Comparison of ENCODE assay signal across 14 cellular contexts in the genomic region with DNA sequence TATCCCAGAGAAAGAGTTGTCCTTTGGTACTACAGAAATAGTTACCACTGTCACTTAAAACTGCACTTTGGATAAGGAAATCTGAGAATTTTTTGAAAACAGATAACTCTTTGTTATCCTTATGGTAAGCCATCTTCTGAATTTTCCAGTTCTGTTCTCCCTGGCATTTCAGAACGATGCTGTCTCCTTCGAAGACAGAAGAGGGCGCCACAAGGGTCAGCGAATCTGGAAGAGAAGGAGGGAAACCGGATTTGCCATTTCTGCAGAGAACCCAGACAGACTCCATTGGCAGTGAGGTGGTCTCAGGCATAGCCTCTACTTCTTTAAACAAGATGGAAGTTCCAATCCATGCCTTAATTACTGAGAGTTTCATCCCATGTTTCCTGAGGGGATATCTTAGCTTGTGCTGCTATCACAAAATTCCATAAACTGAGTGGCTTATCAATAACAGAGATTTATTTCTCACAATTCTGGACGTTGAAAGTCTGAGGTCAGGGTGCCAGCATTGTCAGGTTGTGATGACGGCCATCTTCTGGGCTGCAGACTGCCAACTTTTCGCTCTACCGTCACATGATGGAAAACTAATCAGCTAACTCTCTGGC. TPM values are rescaled to one million over a fixed set of nuclear protein-coding genes. Genes with fewer than 3 reads are reported as not detected.
DNase-seq lines count a peak whose midpoint lies in the region; ATAC-seq, FAIRE-seq and TF ChIP-seq lines count a peak whose summit lies in the region.
"Had no signal": no experiment of that assay in that cellular context is flagged by ENCODE, and none has a peak within 500 bp of the region (broad histone marks: within the 10 kb centered on the region; RNA-seq: fewer than 3 reads in every experiment).

No MANE protein-coding gene starts in this region.

- H3K27ac ChIP-seq in breast epithelium = no peak overlapping the region
- no peak overlapping the region for H3K27ac ChIP-seq in OCI-LY3 (ENCODE audit: low read length)

- H2AFZ ChIP-seq in OCI-LY3 (ENCODE audit: low read depth, low read length) = no peak overlapping the region

- H4K20me1 ChIP-seq in OCI-LY3 (ENCODE audit: insufficient read depth, low read length) = no peaks in the 10 kb centered on the region

- no peaks in the 10 kb centered on the region for H3K4me1 ChIP-seq in breast epithelium
- peaks cover 44% of the 10 kb centered on the region for H3K4me1 ChIP-seq in OCI-LY3 (ENCODE audit: low read length)
- no peaks in the 10 kb centered on the region for H3K4me1 ChIP-seq in Caco-2

- intact Hi-C loops in MCF 10A (cut with micrococcal nuclease) (no loop called here), breast epithelium (cut with DNase I; ENCODE audit: low total_unique reads) (no loop called here), Caco-2 (cut with micrococcal nuclease; ENCODE audit: unreplicated experiment) (loop anchor here (1.0 kb wide), 1 partner anchor 178 kb away; no protein-coding TSS in a partner anchor)

- H3K27ac Mint-ChIP-seq in MCF 10A (ENCODE audit: low read depth, unreplicated experiment) = no peak overlapping the region
- H3K27ac Mint-ChIP-seq in Caco-2 (ENCODE audit: unreplicated experiment) = no peak overlapping the region
- H3K27ac Mint-ChIP-seq: activated CD4-positive, alpha-beta T cell treated with anti-CD3 and anti-CD28 coated beads, Interleukin-2, amount 10 ng/mL, durations not matched to agents 7 days and 5 days; activated naive CD8-positive, alpha-beta T cell treated with anti-CD3 and anti-CD28 coated beads, Interleukin-2, amount 10 ng/mL, durations not matched to agents 7 days and 5 days had no signal

- H3K4me2 ChIP-seq in OCI-LY3 (ENCODE audit: low read length) = no peak overlapping the region

- H3K9me3 Mint-ChIP-seq in MCF 10A (ENCODE audit: unreplicated experiment) = no peaks in the 10 kb centered on the region
- no peaks in the 10 kb centered on the region for H3K9me3 Mint-ChIP-seq in Caco-2 (ENCODE audit: unreplicated experiment)
- H3K9me3 Mint-ChIP-seq: activated CD4-positive, alpha-beta T cell treated with anti-CD3 and anti-CD28 coated beads, Interleukin-2, amount 10 ng/mL, durations not matched to agents 7 days and 5 days; activated naive CD8-positive, alpha-beta T cell treated with anti-CD3 and anti-CD28 coated beads, Interleukin-2, amount 10 ng/mL, durations not matched to agents 7 days and 5 days had no signal

- no peaks in the 10 kb centered on the region for H3K36me3 ChIP-seq in breast epithelium
- H3K36me3 ChIP-seq in OCI-LY3 (replicated peaks; ENCODE audit: low read depth, low read length) = no peaks in the 10 kb centered on the region
- no peaks in the 10 kb centered on the region for H3K36me3 ChIP-seq in Caco-2 (ENCODE audit: control insufficient read depth, insufficient read depth, low read length)

- CTCF ChIA-PET in MCF 10A (lab: Yijun Ruan, JAX) (interaction anchor here (0.6 to 1.3 kb wide), 4 partner anchors 15 to 796 kb away, joined by 3 read pairs; no protein-coding TSS in a partner anchor), Caco-2 (lab: Charles Lee) (no interaction called here)

- H3K9ac ChIP-seq in OCI-LY3 (ENCODE audit: low read length) = no peak overlapping the region

- no peaks in the 10 kb centered on the region for H3K36me3 Mint-ChIP-seq in MCF 10A (ENCODE audit: insufficient read depth, unreplicated experiment)
- no peaks in the 10 kb centered on the region for H3K36me3 Mint-ChIP-seq in Caco-2 (ENCODE audit: insufficient read depth, unreplicated experiment)
- H3K36me3 Mint-ChIP-seq: activated naive CD8-positive, alpha-beta T cell treated with anti-CD3 and anti-CD28 coated beads, Interleukin-2, amount 10 ng/mL, durations not matched to agents 7 days and 5 days had no signal

- H3K9me3 ChIP-seq in breast epithelium (no peaks in the 10 kb centered on the region), OCI-LY3 (ENCODE audit: insufficient read depth, low read length) (no peaks in the 10 kb centered on the region), Caco-2 (no peaks in the 10 kb centered on the region)

- H3K27me3 ChIP-seq in breast epithelium (no peaks in the 10 kb centered on the region), OCI-LY3 (ENCODE audit: low read depth, low read length) (peaks cover 48% of the 10 kb centered on the region), Caco-2 (replicated peaks; ENCODE audit: control insufficient read depth, insufficient read depth, low read length) (no peaks in the 10 kb centered on the region; the same call in 1 of the 2 replicates)

- no peak for TF ChIP-seq POLR2A in breast epithelium (IDR thresholded peaks at IDR 0.05)

- TF ChIP-seq CTCF in MCF 10A (IDR thresholded peaks at IDR 0.05; ENCODE audit: unreplicated experiment) = no peak
- TF ChIP-seq CTCF in breast epithelium (IDR thresholded peaks at IDR 0.05) = no peak
- peak; percentile 77 for TF ChIP-seq CTCF in OCI-LY3 (IDR thresholded peaks at IDR 0.05; ENCODE audit: low read depth, low read length)
- peak; percentile 24 for TF ChIP-seq CTCF in fibroblast of villous mesenchyme (IDR thresholded peaks at IDR 0.05; ENCODE audit: insufficient read depth, low read depth, low read length)
- peak in 1 of 2 experiments; percentile 6 for TF ChIP-seq CTCF in Caco-2 (IDR thresholded peaks at IDR 0.05; ENCODE audit: insufficient read depth in 1 of 2, low read depth in 1 of 2, low read length in 1 of 2, severe bottlenecking in 1 of 2, unreplicated experiment in 1 of 2)

- no peak for FAIRE-seq in urothelium cell line (lab: Jason Lieb, UNC)

- H3K4me3 Mint-ChIP-seq in MCF 10A (ENCODE audit: unreplicated experiment) = no peak overlapping the region
- H3K4me3 Mint-ChIP-seq in Caco-2 (ENCODE audit: unreplicated experiment) = no peak overlapping the region
- H3K4me3 Mint-ChIP-seq: activated CD4-positive, alpha-beta T cell treated with anti-CD3 and anti-CD28 coated beads, Interleukin-2, amount 10 ng/mL, durations not matched to agents 7 days and 5 days; activated naive CD8-positive, alpha-beta T cell treated with anti-CD3 and anti-CD28 coated beads, Interleukin-2, amount 10 ng/mL, durations not matched to agents 7 days and 5 days had no signal

- DNase-seq in MCF 10A (ENCODE audit: unreplicated experiment) = peak; percentile 26
- no peak for DNase-seq in breast epithelium (ENCODE audit: low spot score in 2 of 2)
- DNase-seq in fibroblast of villous mesenchyme (ENCODE audit: low read depth) = no peak
- no peak for DNase-seq in urothelium cell line (ENCODE audit: low spot score)
- no peak for DNase-seq in NCI-H2081 (lab: John Stamatoyannopoulos, UW)
- DNase-seq in Caco-2 = no peak
- DNase-seq: activated CD4-positive, alpha-beta T cell treated with anti-CD3 and anti-CD28 coated beads, Interleukin-2, amount 10 ng/mL, durations not matched to agents 7 days and 5 days; activated naive CD8-positive, alpha-beta T cell treated with anti-CD3 and anti-CD28 coated beads, Interleukin-2, amount 10 ng/mL, durations not matched to agents 7 days and 5 days; GOT3; NCI-H1417; stimulated activated CD4-positive, alpha-beta T cell treated with anti-CD3 and anti-CD28 coated beads, Interleukin-4, amount 100 ng/mL, for 1 hour; trophoblast cell had no signal

- POLR2A ChIA-PET in MCF 10A (lab: Yijun Ruan, JAX) (no interaction called here), Caco-2 (lab: Charles Lee) (no interaction called here)

- peaks cover 41% of the 10 kb centered on the region for H3K27me3 Mint-ChIP-seq in MCF 10A (ENCODE audit: insufficient read depth, unreplicated experiment)
- H3K27me3 Mint-ChIP-seq in Caco-2 (ENCODE audit: insufficient read depth, unreplicated experiment) = peaks cover 10% of the 10 kb centered on the region

- H3K79me2 ChIP-seq in OCI-LY3 (ENCODE audit: low read length) = no peaks in the 10 kb centered on the region

- BruUV-seq in MCF 10A (replicated peaks; lab: Mats Ljungman, UMichigan) (no TSS peak), Caco-2 (replicated peaks; lab: Mats Ljungman, UMichigan) (no TSS peak)

- H3K4me3 ChIP-seq in breast epithelium = no peak overlapping the region
- H3K4me3 ChIP-seq in OCI-LY3 (ENCODE audit: low read length) = no peak overlapping the region
- H3K4me3 ChIP-seq in fibroblast of villous mesenchyme (ENCODE audit: low read depth, low read length) = no peak overlapping the region
- H3K4me3 ChIP-seq in Caco-2 (ENCODE audit: low read depth, low read length) = no peak overlapping the region

- H3K4me1 Mint-ChIP-seq in MCF 10A (ENCODE audit: insufficient read depth, unreplicated experiment) (no peaks in the 10 kb centered on the region), Caco-2 (ENCODE audit: low read depth, unreplicated experiment) (no peaks in the 10 kb centered on the region)

- no peak for ATAC-seq in HG03571 (IDR thresholded peaks at IDR 0.05; ENCODE audit: unreplicated experiment)

RNA-seq across cellular contexts. Expression of a gene that starts 6.4 kb away (rescaled TPM):
- not detected in 2 replicates for total RNA-seq in MCF 10A (2022)
- total RNA-seq in breast epithelium = under 1 TPM; under 0.01 to 0.66 (median 0.59) TPM
- not detected in 2 replicates for total RNA-seq in fibroblast of villous mesenchyme
- total RNA-seq in Caco-2 (2022) = not detected in 2 replicates
- total RNA-seq: activated CD4-positive, alpha-beta T cell treated with anti-CD3 and anti-CD28 coated beads, Interleukin-2, amount 10 ng/mL, durations not matched to agents 7 days and 5 days; activated naive CD8-positive, alpha-beta T cell treated with anti-CD3 and anti-CD28 coated beads, Interleukin-2, amount 10 ng/mL, durations not matched to agents 7 days and 5 days had no signal

RNA-seq across cellular contexts. Expression of a gene that starts 49.4 kb away (rescaled TPM):
- total RNA-seq in MCF 10A (2022) (not detected in 2 replicates), breast epithelium (under 1 TPM in 1 of 3 donors, not detected in 2; 0.32 TPM), fibroblast of villous mesenchyme (not detected in 2 replicates), Caco-2 (2022) (not detected in 2 replicates)

Comparison
In these comparisons a context has a peak if more than half of its experiments do, and no peak if none do; other contexts are left out.
1. CTCF ChIP-seq: peak in OCI-LY3 (single experiment) and fibroblast of villous mesenchyme (single experiment); none in MCF 10A (single experiment) and breast epithelium (0 of 3).